Comparison of ENCODE assay signal across 6 cellular contexts in genomic region chr22:50269573-50270301, GRCh38. TPM values are rescaled to one million over a fixed set of nuclear protein-coding genes. Genes with fewer than 3 reads are reported as not detected.
A peak's percentile ranks its signal among the peaks of the same experiment; 100 is the strongest.
DNase-seq lines count a peak whose midpoint lies in the region; ATAC-seq and TF ChIP-seq lines count a peak whose summit lies in the region.

No MANE protein-coding gene starts in this region.

- intact Hi-C loops in gastrocnemius medialis (cut with DNase I; ENCODE audit: low total_unique reads), result loop anchor here (2.0 kb wide), 1 partner anchor 25 kb away; the partner anchor contains the start of gene TUBGCP6

- peak overlapping the region in 3 of 4 donors; percentile 41 to 62 (median 60) for H3K27ac ChIP-seq in gastrocnemius medialis

- no peak for TF ChIP-seq POLR2A in gastrocnemius medialis (IDR thresholded peaks at IDR 0.05)

- no peak for ATAC-seq in gastrocnemius medialis
- ATAC-seq in HG02884 (IDR thresholded peaks at IDR 0.05; ENCODE audit: unreplicated experiment), result no peak

- peaks cover 22 to 42% of the 10 kb centered on the region in 2 donors for H3K4me1 ChIP-seq in gastrocnemius medialis

- H3K4me3 ChIP-seq in GM12864 (ENCODE audit: low read depth, low read length) (peak overlapping the region; percentile 58), gastrocnemius medialis (peak overlapping the region; percentile 44 to 63 (median 60))

- in situ Hi-C loops in gastrocnemius medialis (cut with MboI; ENCODE audit: low sequenced_read_pairs in 4 of 4), result loop anchor here in 2 of 4 donors (10.0 kb wide), 1 partner anchor 55 kb away; the partner anchor contains the start of gene DENND6B (in 2 of the 2)

- DNase-seq in GM12864 (ENCODE audit: low read depth), result no peak
- DNase-seq in RKO (ENCODE audit: low spot score), result peak; percentile 61
- peak; percentile 35 for DNase-seq in dedifferentiated amniotic fluid mesenchymal stem cell (ENCODE audit: extremely low spot score)
- DNase-seq in gastrocnemius medialis, result no peak
- DNase-seq in islet precursor cell, result no peak

- no peaks in the 10 kb centered on the region for H3K9me3 ChIP-seq in gastrocnemius medialis

- TF ChIP-seq CTCF in GM12864 (IDR thresholded peaks at IDR 0.05; ENCODE audit: low read depth, low read length, missing control alignments), result no peak
- no peak for TF ChIP-seq CTCF in gastrocnemius medialis (IDR thresholded peaks at IDR 0.05 in 4 of 5, conservative IDR thresholded peaks at IDR 0.05 in 1 of 5)

- no peaks in the 10 kb centered on the region for H3K36me3 ChIP-seq in gastrocnemius medialis

- H3K27me3 ChIP-seq in gastrocnemius medialis, result peaks cover 4 to 12% (median 9%) of the 10 kb centered on the region in 3 donors

RNA-seq across cellular contexts. Expression of gene MAPK11, which starts 0.4 kb away (rescaled TPM):
- 1 to 10 TPM; 1.8 to 4.2 (median 3.4) TPM for total RNA-seq in gastrocnemius medialis

RNA-seq across cellular contexts. Expression of gene MAPK12, which starts 8.3 kb away (rescaled TPM):
- 100 to 1,000 TPM; 126 to 290 (median 219) TPM for total RNA-seq in gastrocnemius medialis

RNA-seq across cellular contexts. Expression of gene HDAC10, which starts 18.7 kb away (rescaled TPM):
- total RNA-seq in gastrocnemius medialis, result 10 to 100 TPM in 2 of 4 donors, 1 to 10 TPM in 2; 4.1 to 24.9 (median 8.6) TPM

RNA-seq across cellular contexts. Expression of gene TUBGCP6, which starts 24.9 kb away (rescaled TPM):
- 10 to 100 TPM; 18.7 to 27.4 (median 19.2) TPM for total RNA-seq in gastrocnemius medialis

RNA-seq across cellular contexts. Expression of gene PLXNB2, which starts 37.7 kb away (rescaled TPM):
- total RNA-seq in gastrocnemius medialis, result 10 to 100 TPM in 1 of 4 donors, 1 to 10 TPM in 3; 8.0 to 11.8 (median 9.0) TPM

Comparison
In these comparisons a context has a peak if more than half of its experiments do, and no peak if none do; other contexts are left out.
1. DNase-seq: peak in RKO (single experiment) and dedifferentiated amniotic fluid mesenchymal stem cell (single experiment); none in GM12864 (single experiment), gastrocnemius medialis (0 of 2) and islet precursor cell (single experiment).